In genomic region chr11:69567951-69568808, GRCh38 we compare ENCODE assay signal across 1 cellular context.
TF ChIP-seq lines count a peak whose summit lies in the region.

No MANE protein-coding gene starts in this region.

TF ChIP-seq in HepG2, 621 proteins besides CTCF, POLR2A, EP300 and RAD21 (continued from another document and continues in another):
- TF ChIP-seq, protein P1, sequence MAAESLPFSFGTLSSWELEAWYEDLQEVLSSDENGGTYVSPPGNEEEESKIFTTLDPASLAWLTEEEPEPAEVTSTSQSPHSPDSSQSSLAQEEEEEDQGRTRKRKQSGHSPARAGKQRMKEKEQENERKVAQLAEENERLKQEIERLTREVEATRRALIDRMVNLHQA (CRISPR knock-in tag; IDR thresholded peaks at IDR 0.05): no peak
- TF ChIP-seq ZNF646 (CRISPR knock-in tag; IDR thresholded peaks at IDR 0.05): peak; percentile 98
- no peak for TF ChIP-seq HOXA5 (CRISPR knock-in tag; IDR thresholded peaks at IDR 0.05)
- TF ChIP-seq ZNF615 (CRISPR knock-in tag; IDR thresholded peaks at IDR 0.05; ENCODE audit: borderline replicate concordance): no peak
- TF ChIP-seq ARNTL (CRISPR knock-in tag; IDR thresholded peaks at IDR 0.05): 0 out of 2 replicates have a peak, but pooled peaks have one; percentile 35
- TF ChIP-seq CBX5 (CRISPR knock-in tag; IDR thresholded peaks at IDR 0.05; ENCODE audit: borderline replicate concordance): no peak; the same call in 1 of the 2 replicates
- TF ChIP-seq, protein P2, sequence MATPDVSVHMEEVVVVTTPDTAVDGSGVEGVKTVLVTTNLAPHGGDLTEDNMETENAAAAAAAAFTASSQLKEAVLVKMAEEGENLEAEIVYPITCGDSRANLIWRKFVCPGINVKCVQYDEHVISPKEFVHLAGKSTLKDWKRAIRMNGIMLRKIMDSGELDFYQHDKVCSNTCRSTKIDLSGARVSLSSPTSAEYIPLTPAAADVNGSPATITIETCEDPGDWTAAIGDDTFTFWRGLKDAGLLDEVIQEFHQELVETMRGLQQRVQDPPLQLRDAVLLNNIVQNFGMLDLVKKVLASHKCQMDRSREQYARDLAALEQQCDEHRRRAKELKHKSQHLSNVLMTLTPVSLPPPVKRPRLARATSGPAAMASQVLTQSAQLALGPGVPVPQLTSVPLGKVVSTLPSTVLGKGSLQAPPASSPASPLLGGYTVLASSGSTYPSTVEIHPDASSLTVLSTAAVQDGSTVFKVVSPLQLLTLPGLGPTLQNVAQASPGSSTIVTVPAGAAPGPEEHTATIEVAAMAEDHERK (CRISPR knock-in tag; IDR thresholded peaks at IDR 0.05; ENCODE audit: low read depth): no peak
- no peak for TF ChIP-seq ZNF280B (CRISPR knock-in tag; IDR thresholded peaks at IDR 0.05; ENCODE audit: borderline replicate concordance)
- TF ChIP-seq JARID2 (CRISPR knock-in tag; IDR thresholded peaks at IDR 0.05; ENCODE audit: insufficient replicate concordance): no peak
- TF ChIP-seq ZSCAN25 (CRISPR knock-in tag; IDR thresholded peaks at IDR 0.05): no peak; the same call in 1 of the 2 replicates
- no peak for TF ChIP-seq ZNF563 (CRISPR knock-in tag; IDR thresholded peaks at IDR 0.05)
- 0 out of 2 replicates have a peak, but pooled peaks have one; percentile 35 for TF ChIP-seq RBFOX2 (IDR thresholded peaks at IDR 0.05; ENCODE audit: low read depth, low read length)
- TF ChIP-seq POLR2AphosphoS2 (IDR thresholded peaks at IDR 0.05; ENCODE audit: low read depth, low read length): no peak
- no peak for TF ChIP-seq AHDC1 (CRISPR knock-in tag; IDR thresholded peaks at IDR 0.05; ENCODE audit: borderline replicate concordance)
- no peak for TF ChIP-seq ARHGAP35 (CRISPR knock-in tag; IDR thresholded peaks at IDR 0.05; ENCODE audit: borderline replicate concordance)
- no peak for TF ChIP-seq ZNF34 (CRISPR knock-in tag; IDR thresholded peaks at IDR 0.05; ENCODE audit: borderline replicate concordance)
- TF ChIP-seq IKZF1 (IDR thresholded peaks at IDR 0.05): no peak
- no peak for TF ChIP-seq ARNT2 (CRISPR knock-in tag; IDR thresholded peaks at IDR 0.05; ENCODE audit: low read depth)
- TF ChIP-seq ZNF768 (CRISPR knock-in tag; IDR thresholded peaks at IDR 0.05): no peak; the same call in 1 of the 2 replicates
- TF ChIP-seq TRAFD1 (CRISPR knock-in tag; IDR thresholded peaks at IDR 0.05; ENCODE audit: borderline replicate concordance): no peak
- TF ChIP-seq ZNF205 (CRISPR knock-in tag; IDR thresholded peaks at IDR 0.05): 0 out of 2 replicates have a peak, but pooled peaks have one; percentile 37
- no peak for TF ChIP-seq TGIF2 (CRISPR knock-in tag; IDR thresholded peaks at IDR 0.05)
- TF ChIP-seq, protein P3, sequence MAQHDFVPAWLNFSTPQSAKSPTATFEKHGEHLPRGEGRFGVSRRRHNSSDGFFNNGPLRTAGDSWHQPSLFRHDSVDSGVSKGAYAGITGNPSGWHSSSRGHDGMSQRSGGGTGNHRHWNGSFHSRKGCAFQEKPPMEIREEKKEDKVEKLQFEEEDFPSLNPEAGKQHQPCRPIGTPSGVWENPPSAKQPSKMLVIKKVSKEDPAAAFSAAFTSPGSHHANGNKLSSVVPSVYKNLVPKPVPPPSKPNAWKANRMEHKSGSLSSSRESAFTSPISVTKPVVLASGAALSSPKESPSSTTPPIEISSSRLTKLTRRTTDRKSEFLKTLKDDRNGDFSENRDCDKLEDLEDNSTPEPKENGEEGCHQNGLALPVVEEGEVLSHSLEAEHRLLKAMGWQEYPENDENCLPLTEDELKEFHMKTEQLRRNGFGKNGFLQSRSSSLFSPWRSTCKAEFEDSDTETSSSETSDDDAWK (CRISPR knock-in tag; IDR thresholded peaks at IDR 0.05): no peak
- TF ChIP-seq, protein P4, sequence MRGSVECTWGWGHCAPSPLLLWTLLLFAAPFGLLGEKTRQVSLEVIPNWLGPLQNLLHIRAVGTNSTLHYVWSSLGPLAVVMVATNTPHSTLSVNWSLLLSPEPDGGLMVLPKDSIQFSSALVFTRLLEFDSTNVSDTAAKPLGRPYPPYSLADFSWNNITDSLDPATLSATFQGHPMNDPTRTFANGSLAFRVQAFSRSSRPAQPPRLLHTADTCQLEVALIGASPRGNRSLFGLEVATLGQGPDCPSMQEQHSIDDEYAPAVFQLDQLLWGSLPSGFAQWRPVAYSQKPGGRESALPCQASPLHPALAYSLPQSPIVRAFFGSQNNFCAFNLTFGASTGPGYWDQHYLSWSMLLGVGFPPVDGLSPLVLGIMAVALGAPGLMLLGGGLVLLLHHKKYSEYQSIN (CRISPR knock-in tag; IDR thresholded peaks at IDR 0.05; ENCODE audit: borderline replicate concordance): no peak
- TF ChIP-seq NCOA1 (CRISPR knock-in tag; IDR thresholded peaks at IDR 0.05): no peak
- no peak; the same call in 1 of the 2 replicates for TF ChIP-seq TAF1 (CRISPR knock-in tag; IDR thresholded peaks at IDR 0.05)
- TF ChIP-seq, protein P5, sequence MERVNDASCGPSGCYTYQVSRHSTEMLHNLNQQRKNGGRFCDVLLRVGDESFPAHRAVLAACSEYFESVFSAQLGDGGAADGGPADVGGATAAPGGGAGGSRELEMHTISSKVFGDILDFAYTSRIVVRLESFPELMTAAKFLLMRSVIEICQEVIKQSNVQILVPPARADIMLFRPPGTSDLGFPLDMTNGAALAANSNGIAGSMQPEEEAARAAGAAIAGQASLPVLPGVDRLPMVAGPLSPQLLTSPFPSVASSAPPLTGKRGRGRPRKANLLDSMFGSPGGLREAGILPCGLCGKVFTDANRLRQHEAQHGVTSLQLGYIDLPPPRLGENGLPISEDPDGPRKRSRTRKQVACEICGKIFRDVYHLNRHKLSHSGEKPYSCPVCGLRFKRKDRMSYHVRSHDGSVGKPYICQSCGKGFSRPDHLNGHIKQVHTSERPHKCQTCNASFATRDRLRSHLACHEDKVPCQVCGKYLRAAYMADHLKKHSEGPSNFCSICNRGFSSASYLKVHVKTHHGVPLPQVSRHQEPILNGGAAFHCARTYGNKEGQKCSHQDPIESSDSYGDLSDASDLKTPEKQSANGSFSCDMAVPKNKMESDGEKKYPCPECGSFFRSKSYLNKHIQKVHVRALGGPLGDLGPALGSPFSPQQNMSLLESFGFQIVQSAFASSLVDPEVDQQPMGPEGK (CRISPR knock-in tag; IDR thresholded peaks at IDR 0.05): peak; percentile 36; the same call in 1 of the 2 replicates
- peak; percentile 79 for TF ChIP-seq SALL1 (CRISPR knock-in tag; IDR thresholded peaks at IDR 0.05)
- peak; percentile 75 for TF ChIP-seq NR2F6 (IDR thresholded peaks at IDR 0.05)
- TF ChIP-seq NR2F6 (CRISPR knock-in tag; IDR thresholded peaks at IDR 0.05): peak; percentile 73
- no peak for TF ChIP-seq U2AF1 (optimal IDR thresholded peaks at IDR 0.05; ENCODE audit: low read depth, low read length)
- TF ChIP-seq, protein P6, sequence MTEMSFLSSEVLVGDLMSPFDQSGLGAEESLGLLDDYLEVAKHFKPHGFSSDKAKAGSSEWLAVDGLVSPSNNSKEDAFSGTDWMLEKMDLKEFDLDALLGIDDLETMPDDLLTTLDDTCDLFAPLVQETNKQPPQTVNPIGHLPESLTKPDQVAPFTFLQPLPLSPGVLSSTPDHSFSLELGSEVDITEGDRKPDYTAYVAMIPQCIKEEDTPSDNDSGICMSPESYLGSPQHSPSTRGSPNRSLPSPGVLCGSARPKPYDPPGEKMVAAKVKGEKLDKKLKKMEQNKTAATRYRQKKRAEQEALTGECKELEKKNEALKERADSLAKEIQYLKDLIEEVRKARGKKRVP (CRISPR knock-in tag; IDR thresholded peaks at IDR 0.05): no peak
- TF ChIP-seq HNRNPLL (IDR thresholded peaks at IDR 0.05; ENCODE audit: low read depth, low read length, poor library complexity, severe bottlenecking): no peak
- no peak for TF ChIP-seq ZNF382 (CRISPR knock-in tag; IDR thresholded peaks at IDR 0.05; ENCODE audit: borderline replicate concordance)
- no peak for TF ChIP-seq ZNF33A (CRISPR knock-in tag; IDR thresholded peaks at IDR 0.05; ENCODE audit: borderline replicate concordance)
- no peak for TF ChIP-seq SMARCC2 (IDR thresholded peaks at IDR 0.05)
